In the genomic region with DNA sequence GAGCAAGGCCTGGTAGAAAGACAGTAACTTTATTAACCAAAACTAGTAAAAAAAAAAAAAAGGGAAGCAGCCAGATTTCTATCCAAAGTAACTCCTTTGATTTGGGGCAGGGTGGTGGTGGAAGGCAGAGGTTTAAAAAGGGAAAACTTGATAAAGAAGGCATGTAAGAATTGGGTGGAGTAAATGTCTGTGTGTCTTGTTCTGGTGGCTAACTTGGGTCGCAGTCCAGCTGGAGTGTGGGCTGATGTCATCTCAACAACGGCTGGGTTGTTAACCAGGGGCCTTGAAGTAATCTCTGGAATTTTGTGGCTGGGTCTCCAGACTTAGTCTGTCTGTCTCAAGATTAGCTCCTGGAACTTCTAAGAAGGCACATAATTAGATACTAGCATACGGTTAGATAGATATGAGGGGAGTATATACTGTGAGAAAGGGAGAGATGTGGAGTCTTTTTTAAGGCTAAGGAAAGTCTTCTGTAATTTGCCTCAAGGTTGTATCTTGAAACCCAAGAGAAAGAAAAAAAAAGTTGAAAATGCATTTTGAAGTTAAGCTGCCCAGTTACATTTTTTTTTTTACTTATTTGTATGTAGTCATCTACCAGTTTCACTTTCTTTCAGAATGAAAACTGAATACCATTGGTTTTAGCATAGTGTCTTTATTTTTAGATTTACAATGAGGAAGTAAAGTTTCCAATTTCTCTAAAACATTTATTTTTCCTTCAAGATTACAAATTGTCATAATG, we compare ENCODE assay signal across 8 cellular contexts. TPM values are rescaled to one million over a fixed set of nuclear protein-coding genes. Genes with fewer than 3 reads are reported as not detected.
DNase-seq lines count a peak whose midpoint lies in the region; ATAC-seq, FAIRE-seq and TF ChIP-seq lines count a peak whose summit lies in the region.

No MANE protein-coding gene starts in this region.

- H3K4me3 ChIP-seq in GM08714 (ENCODE audit: low read length): peak overlapping the region; percentile 67; the same call in 1 of the 2 replicates
- no peak overlapping the region for H3K4me3 ChIP-seq in stomach
- H3K4me3 ChIP-seq in HepG2 (replicated peaks in 1 of 3; ENCODE audit: insufficient read depth in 1 of 3, low read depth in 2 of 3, low read length in 3 of 3): no peak overlapping the region
- H3K4me3 ChIP-seq in neuronal stem cell (ENCODE audit: low read length in 2 of 2): no peak overlapping the region

- H3K23ac ChIP-seq in neuronal stem cell (ENCODE audit: low read depth, low read length, poor library complexity): no peak overlapping the region

- no peaks in the 10 kb centered on the region for H3K9me3 ChIP-seq in stomach
- no peaks in the 10 kb centered on the region for H3K9me3 ChIP-seq in HepG2 (ENCODE audit: low read length)
- H3K9me3 ChIP-seq in neuronal stem cell (replicated peaks in 1 of 2; ENCODE audit: control insufficient read depth in 2 of 2, insufficient read depth in 1 of 2, low read depth in 1 of 2, low read length in 2 of 2): no peaks in the 10 kb centered on the region

- DNase-seq in HK-2 (ENCODE audit: unreplicated experiment) (peak; percentile 33), stomach (no peak), HepG2 (ENCODE audit: low spot score) (no peak), NCI-H128 (lab: John Stamatoyannopoulos, UW; ENCODE audit: unreplicated experiment) (no peak), neuronal stem cell (ENCODE audit: low spot score) (no peak)

- H4K91ac ChIP-seq in neuronal stem cell (ENCODE audit: low read depth, low read length, poor library complexity): no peak overlapping the region

- peak; percentile 86 for ATAC-seq in GM21447 (IDR thresholded peaks at IDR 0.05; ENCODE audit: unreplicated experiment)
- ATAC-seq in HepG2: no peak

- no peaks in the 10 kb centered on the region for H3K27me3 Mint-ChIP-seq in dendritic cell treated with granulocyte-macrophage colony-stimulating factor and Interleukin-4, amounts not matched to agents 40 ng/mL and 50 ng/mL, for 4 days

- POLR2A ChIA-PET in HepG2 (lab: Yijun Ruan, JAX): no interaction called here

- no peak for TF ChIP-seq RAD21 in HepG2 (CRISPR knock-in tag; IDR thresholded peaks at IDR 0.05)

- H3K4ac ChIP-seq in neuronal stem cell (ENCODE audit: low read length): no peak overlapping the region

- intact Hi-C loops in dendritic cell treated with granulocyte-macrophage colony-stimulating factor and Interleukin-4, amounts not matched to agents 40 ng/mL and 50 ng/mL, for 4 days (cut with micrococcal nuclease): no loop called here
- intact Hi-C loops in stomach (cut with DNase I; ENCODE audit: low total_unique reads) (no loop called here), HepG2 (cut with micrococcal nuclease; ENCODE audit: unreplicated experiment) (no loop called here)

- no peak overlapping the region for H3K14ac ChIP-seq in neuronal stem cell (ENCODE audit: low read length)

- FAIRE-seq in HepG2 (lab: Jason Lieb, UNC): no peak

- H3K4me1 ChIP-seq in stomach (peaks cover 8 to 40% (median 20%) of the 10 kb centered on the region in 4 donors), HepG2 (ENCODE audit: insufficient read depth, low read length) (peaks cover 17% of the 10 kb centered on the region), neuronal stem cell (ENCODE audit: control insufficient read depth in 2 of 2, insufficient read depth in 1 of 2, low read depth in 1 of 2, low read length in 2 of 2) (no peaks in the 10 kb centered on the region)

- in situ Hi-C loops in HepG2 (cut with HindIII; ENCODE audit: extremely low pct_ligation_motif_present, low pct_unique_long_range_greater_than_20kb): no loop called here

- peak overlapping the region; percentile 62 for H3K27ac Mint-ChIP-seq in dendritic cell treated with granulocyte-macrophage colony-stimulating factor and Interleukin-4, amounts not matched to agents 40 ng/mL and 50 ng/mL, for 4 days

- H2BK15ac ChIP-seq in neuronal stem cell (ENCODE audit: low read length): no peak overlapping the region

- H3K36me3 ChIP-seq in stomach (peaks cover 0 to 20% (median 3%) of the 10 kb centered on the region in 4 donors), HepG2 (replicated peaks in 1 of 2; ENCODE audit: control insufficient read depth in 1 of 2, insufficient read depth in 2 of 2, low read length in 2 of 2) (no peaks in the 10 kb centered on the region), neuronal stem cell (replicated peaks in 1 of 2; ENCODE audit: control insufficient read depth in 2 of 2, insufficient read depth in 2 of 2, low read length in 2 of 2) (peaks cover 0 to 48% of the 10 kb centered on the region in 2 donors)

- peaks cover under 1% of the 10 kb centered on the region for H3K9me3 Mint-ChIP-seq in dendritic cell treated with granulocyte-macrophage colony-stimulating factor and Interleukin-4, amounts not matched to agents 40 ng/mL and 50 ng/mL, for 4 days

- no peak overlapping the region for H3K4me3 Mint-ChIP-seq in dendritic cell treated with granulocyte-macrophage colony-stimulating factor and Interleukin-4, amounts not matched to agents 40 ng/mL and 50 ng/mL, for 4 days

- peaks cover 17% of the 10 kb centered on the region for H3K4me1 Mint-ChIP-seq in dendritic cell treated with granulocyte-macrophage colony-stimulating factor and Interleukin-4, amounts not matched to agents 40 ng/mL and 50 ng/mL, for 4 days (ENCODE audit: low read depth)

- peaks cover 14% of the 10 kb centered on the region for H4K20me1 ChIP-seq in HepG2 (ENCODE audit: insufficient read depth, low read length)

- no peaks in the 10 kb centered on the region for H3K36me3 Mint-ChIP-seq in dendritic cell treated with granulocyte-macrophage colony-stimulating factor and Interleukin-4, amounts not matched to agents 40 ng/mL and 50 ng/mL, for 4 days (ENCODE audit: low read depth)

- no peak overlapping the region for H4K8ac ChIP-seq in neuronal stem cell (ENCODE audit: low read depth, low read length)

- no peak overlapping the region for H2BK12ac ChIP-seq in neuronal stem cell (ENCODE audit: low read length)

- H3K18ac ChIP-seq in neuronal stem cell (ENCODE audit: low read length): no peak overlapping the region

- H3K4me2 ChIP-seq in HepG2 (ENCODE audit: low read depth, low read length): no peak overlapping the region
- no peak overlapping the region for H3K4me2 ChIP-seq in neuronal stem cell (ENCODE audit: insufficient read depth, low read length, poor library complexity, severe bottlenecking)

- H2AFZ ChIP-seq in HepG2 (ENCODE audit: low read length) (no peak overlapping the region), neuronal stem cell (ENCODE audit: low read length) (no peak overlapping the region)

- H2BK120ac ChIP-seq in neuronal stem cell (ENCODE audit: low read depth, low read length): no peak overlapping the region

- H2AK5ac ChIP-seq in neuronal stem cell (ENCODE audit: low read depth, low read length): no peak overlapping the region

- H3K79me1 ChIP-seq in neuronal stem cell (ENCODE audit: low read depth, low read length): no peaks in the 10 kb centered on the region

- 18 to 32% (median 28%) methylated on average over 3 of the region's 3 CpGs for WGBS in stomach, 5 donors
- 85% methylated on average over 3 of the region's 3 CpGs for WGBS in HepG2 (ENCODE audit: low lambda C conversion rate)
- WGBS in neuronal stem cell (ENCODE audit: extremely low coverage in 2 of 2, insufficient read length in 2 of 2, insufficient replicate concordance in 1 of 2), 2 donors: no CpG with 5 or more reads among the region's 3 CpGs

- H3K27me3 ChIP-seq in stomach (no peaks in the 10 kb centered on the region), HepG2 (ENCODE audit: control insufficient read depth in 1 of 2, insufficient read depth in 2 of 2, low read length in 2 of 2) (peaks cover 0 to 23% of the 10 kb centered on the region in 2 experiments; a peak in 3 of 5 replicates), neuronal stem cell (ENCODE audit: control insufficient read depth in 3 of 3, insufficient read depth in 3 of 3, low read depth in 1 of 3, low read length in 3 of 3) (no peaks in the 10 kb centered on the region)

- TF ChIP-seq EP300 in stomach (IDR thresholded peaks at IDR 0.05) (no peak), HepG2 (IDR thresholded peaks at IDR 0.05; ENCODE audit: low read depth in 2 of 2, low read length in 2 of 2) (no peak), HepG2 (CRISPR knock-in tag; IDR thresholded peaks at IDR 0.05; ENCODE audit: borderline replicate concordance) (no peak)

- no TSS peak for BruUV-seq in HepG2 (replicated peaks; lab: Mats Ljungman, UMichigan)

- CTCF ChIA-PET in HepG2 (lab: Yijun Ruan, JAX; ENCODE audit: low intra/inter-chr PET ratio, low total read pairs): no interaction called here

- H3K9ac ChIP-seq in HepG2 (ENCODE audit: insufficient read depth, low read depth, low read length) (no peak overlapping the region), neuronal stem cell (ENCODE audit: low read depth, low read length, poor library complexity) (no peak overlapping the region)

- peak overlapping the region in 2 of 5 donors; percentile 23 to 46 for H3K27ac ChIP-seq in stomach
- no peak overlapping the region for H3K27ac ChIP-seq in HepG2 (ENCODE audit: extremely low read length, insufficient read depth, low read length)
- no peak overlapping the region for H3K27ac ChIP-seq in neuronal stem cell (replicated peaks; ENCODE audit: low read length)

- no peaks in the 10 kb centered on the region for H3K79me2 ChIP-seq in HepG2 (ENCODE audit: insufficient read depth, low read length)

- TF ChIP-seq POLR2A in stomach (IDR thresholded peaks at IDR 0.05): no peak
- TF ChIP-seq POLR2A in HepG2 (IDR thresholded peaks at IDR 0.05; ENCODE audit: insufficient read depth in 1 of 2, low read depth in 2 of 2, low read length in 2 of 2): no peak

- no peak overlapping the region for H2BK5ac ChIP-seq in neuronal stem cell (ENCODE audit: low read length)

- TF ChIP-seq CTCF in stomach (IDR thresholded peaks at IDR 0.05) (no peak), HepG2 (CRISPR knock-in tag; IDR thresholded peaks at IDR 0.05) (no peak)

RNA-seq across cellular contexts. Expression of a gene that starts 48.3 kb away (rescaled TPM):
- total RNA-seq in stomach: 10 to 100 TPM in 3 of 5 donors, 1 to 10 TPM in 2; 1.4 to 34.1 (median 13.4) TPM
- polyA plus RNA-seq in stomach: 1 to 10 TPM; 6.6 to 8.3 (median 7.1) TPM
- 11.2 and 14.9 TPM in 2 replicates for total RNA-seq in HepG2 (2016; rRNA removed; fragmentation: Illumina TruSeq; extraction: Trizol)
- 36.2 and 41.6 TPM in 2 replicates for total RNA-seq in HepG2 (2016; cell fraction: cytosol; rRNA removed; fragmentation: Illumina TruSeq; extraction: Trizol; ENCODE audit: low read depth)
- total RNA-seq in HepG2 (2016; cell fraction: insoluble cytoplasmic fraction; rRNA removed; fragmentation: Illumina TruSeq; extraction: Trizol): 10.3 and 13.4 TPM in 2 replicates
- total RNA-seq in HepG2 (2016; cell fraction: membrane; rRNA removed; fragmentation: Illumina TruSeq; extraction: Trizol): 23.7 and 23.8 TPM in 2 replicates
- 29.5 and 31.0 TPM in 2 replicates for total RNA-seq in HepG2 (2016; cell fraction: nucleus; rRNA removed; fragmentation: Illumina TruSeq; extraction: Trizol)
- 8.0 and 10.5 TPM in 2 replicates for polyA plus RNA-seq in HepG2 (2011; rRNA removed)
- polyA plus RNA-seq in HepG2 (2011; cell fraction: cytosol; rRNA removed): 2.9 and 4.8 TPM in 2 replicates
- 5.4 and 7.8 TPM in 2 replicates for polyA plus RNA-seq in HepG2 (2011; cell fraction: nucleus; rRNA removed)
- 7.8 and 8.7 TPM in 2 replicates for polyA plus RNA-seq in HepG2 (2012)
- 17.5 and 27.6 TPM in 2 replicates for polyA plus RNA-seq in HepG2 (2016; cell fraction: cytosol; fragmentation: Illumina TruSeq; extraction: Trizol; ENCODE audit: low read depth)
- 18.4 and 19.3 TPM in 2 replicates for polyA plus RNA-seq in HepG2 (2016; cell fraction: insoluble cytoplasmic fraction; fragmentation: Illumina TruSeq; extraction: Trizol; ENCODE audit: low read depth)
- polyA plus RNA-seq in HepG2 (2016; cell fraction: membrane; fragmentation: Illumina TruSeq; extraction: Trizol; ENCODE audit: low read depth): 20.0 and 23.5 TPM in 2 replicates
- polyA plus RNA-seq in HepG2 (2016; cell fraction: nucleus; fragmentation: Illumina TruSeq; extraction: Trizol; ENCODE audit: insufficient read depth, low read depth): 21.6 and 22.3 TPM in 2 replicates
- 5.1 and 6.2 TPM in 2 replicates for polyA minus RNA-seq in HepG2 (2011; rRNA and poly(A)+ RNA removed; ENCODE audit: low replicate concordance)
- 3.6 and 4.0 TPM in 2 replicates for polyA minus RNA-seq in HepG2 (2011; cell fraction: cytosol; rRNA and poly(A)+ RNA removed)
- 48.3 and 57.2 TPM in 2 replicates for polyA minus RNA-seq in HepG2 (2011; cell fraction: nucleus; rRNA and poly(A)+ RNA removed)
- 8.4 TPM for polyA plus RNA-seq in neuronal stem cell (2013, experiment 1 of 2)
- 8.6 TPM for polyA plus RNA-seq in neuronal stem cell (2013, experiment 2 of 2)
